Comparison of ENCODE assay signal across 11 cellular contexts in the genomic region with DNA sequence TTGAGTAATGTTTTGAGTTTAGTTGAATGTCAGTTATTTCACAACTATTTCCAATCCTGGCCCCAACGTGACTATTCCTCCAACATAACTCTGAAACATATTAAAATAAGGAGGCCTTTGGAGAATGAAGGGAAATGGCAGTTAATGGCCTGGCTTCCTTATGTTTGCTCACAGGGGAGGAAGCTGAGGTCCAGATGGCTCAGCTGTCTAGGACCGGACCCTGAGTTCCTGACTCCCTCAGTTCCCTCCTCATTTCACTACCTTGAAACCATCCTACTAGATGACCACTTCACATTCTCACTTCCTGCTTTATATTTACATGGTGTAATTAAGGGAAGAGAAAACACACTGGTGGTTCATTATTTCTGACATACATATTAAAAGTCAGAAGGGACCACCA. TPM values are rescaled to one million over a fixed set of nuclear protein-coding genes. Genes with fewer than 3 reads are reported as not detected.
DNase-seq lines count a peak whose midpoint lies in the region; ATAC-seq and TF ChIP-seq lines count a peak whose summit lies in the region.
"Had no signal": no experiment of that assay in that cellular context is flagged by ENCODE, and none has a peak within 500 bp of the region (broad histone marks: within the 10 kb centered on the region; RNA-seq: fewer than 3 reads in every experiment).

No MANE protein-coding gene starts in this region.

- H3K79me2 ChIP-seq in GM23338 (replicated peaks; ENCODE audit: insufficient read depth), result peaks cover 7% of the 10 kb centered on the region

- peak; percentile 27 for DNase-seq in KBM-7
- DNase-seq in left lung, result no peak
- no peak for DNase-seq in medulla oblongata (ENCODE audit: extremely low spot score)
- DNase-seq in T-helper 2 cell treated with Interferon-gamma antibody and Interleukin-4, amounts not matched to agents 5 μg/mL and 100 μg/mL, for 36 hours (ENCODE audit: low spot score), result no peak
- no peak for DNase-seq in GM23338 (ENCODE audit: low spot score)
- no peak for DNase-seq in T1000 (lab: John Stamatoyannopoulos, UW)
- DNase-seq: activated CD4-positive, alpha-beta T cell treated with anti-CD3 and anti-CD28 coated beads, Interleukin-2, amount 10 ng/mL, durations not matched to agents 7 days and 5 days; NCI-H1694 had no signal

- H3K36me3 ChIP-seq in left lung, result no peaks in the 10 kb centered on the region
- 0 out of 2 replicates have a peak, but pooled peaks cover 5% of the 10 kb centered on the region for H3K36me3 ChIP-seq in GM23338 (ENCODE audit: insufficient read depth)

- in situ Hi-C loops in KBM-7 (cut with MboI; ENCODE audit: low pct_unique_long_range_greater_than_20kb, low sequenced_read_pairs), result no loop called here

- no peaks in the 10 kb centered on the region for H3K9me3 Mint-ChIP-seq in T-helper 2 cell treated with Interferon-gamma antibody and Interleukin-4, amounts not matched to agents 5 μg/mL and 100 μg/mL, for 36 hours
- peaks cover 13% of the 10 kb centered on the region for H3K9me3 Mint-ChIP-seq in GM23338
- H3K9me3 Mint-ChIP-seq: activated CD4-positive, alpha-beta T cell treated with anti-CD3 and anti-CD28 coated beads, Interleukin-2, amount 10 ng/mL, durations not matched to agents 7 days and 5 days had no signal

- peaks cover 74% of the 10 kb centered on the region for H3K4me1 Mint-ChIP-seq in T-helper 2 cell treated with Interferon-gamma antibody and Interleukin-4, amounts not matched to agents 5 μg/mL and 100 μg/mL, for 36 hours (ENCODE audit: low read depth)
- no peaks in the 10 kb centered on the region for H3K4me1 Mint-ChIP-seq in GM23338

- peak overlapping the region; percentile 62 to 79 for H3K27ac ChIP-seq in left lung
- no peak overlapping the region for H3K27ac ChIP-seq in GM23338 (ENCODE audit: low read depth)

- intact Hi-C loops in left lung (cut with DNase I), result no loop called here

- peaks cover 14% of the 10 kb centered on the region; the same call in 1 of the 2 replicates for H3K9me2 ChIP-seq in GM23338 (ENCODE audit: insufficient read depth)

- H3K4me3 ChIP-seq in left lung (no peak overlapping the region), GM23338 (no peak overlapping the region)
- H3K4me3 ChIP-seq: smooth muscle cell had no signal

- ATAC-seq in GM18511 (IDR thresholded peaks at IDR 0.05; ENCODE audit: unreplicated experiment), result peak; percentile 67
- peak; percentile 57 for ATAC-seq in GM21528 (IDR thresholded peaks at IDR 0.05; ENCODE audit: low FRiP score, unreplicated experiment)
- no peak for ATAC-seq in left lung
- no peak for ATAC-seq in GM23338

- no peak overlapping the region for H2AFZ ChIP-seq in GM23338

- H3F3A ChIP-seq in GM23338 (replicated peaks; ENCODE audit: low read depth), result no peaks in the 10 kb centered on the region

- H4K20me1 ChIP-seq in GM23338 (replicated peaks; ENCODE audit: insufficient read depth), result 0 out of 2 replicates have a peak, but pooled peaks cover 2% of the 10 kb centered on the region

- no peaks in the 10 kb centered on the region for H3K27me3 Mint-ChIP-seq in T-helper 2 cell treated with Interferon-gamma antibody and Interleukin-4, amounts not matched to agents 5 μg/mL and 100 μg/mL, for 36 hours (ENCODE audit: low read depth)
- peaks cover 6% of the 10 kb centered on the region for H3K27me3 Mint-ChIP-seq in GM23338 (ENCODE audit: insufficient read depth, low read depth, poor library complexity)
- H3K27me3 Mint-ChIP-seq: activated CD4-positive, alpha-beta T cell treated with anti-CD3 and anti-CD28 coated beads, Interleukin-2, amount 10 ng/mL, durations not matched to agents 7 days and 5 days had no signal

- no peaks in the 10 kb centered on the region for H3K27me3 ChIP-seq in left lung
- H3K27me3 ChIP-seq in GM23338 (ENCODE audit: insufficient read depth), result peaks cover 9% of the 10 kb centered on the region; the same call in 1 of the 2 replicates

- TF ChIP-seq CTCF in left lung (IDR thresholded peaks at IDR 0.05) (no peak), GM23338 (conservative IDR thresholded peaks at IDR 0.05; ENCODE audit: low read depth in 2 of 2) (no peak)

- H3K9me3 ChIP-seq in left lung, result no peaks in the 10 kb centered on the region

- peaks cover 14 to 95% of the 10 kb centered on the region in 2 donors for H3K4me1 ChIP-seq in left lung
- peaks cover 3% of the 10 kb centered on the region; the same call in 1 of the 2 replicates for H3K4me1 ChIP-seq in GM23338 (ENCODE audit: insufficient read depth)

- no peak overlapping the region for H3K4me3 Mint-ChIP-seq in T-helper 2 cell treated with Interferon-gamma antibody and Interleukin-4, amounts not matched to agents 5 μg/mL and 100 μg/mL, for 36 hours
- H3K4me3 Mint-ChIP-seq in GM23338, result no peak overlapping the region
- H3K4me3 Mint-ChIP-seq: activated CD4-positive, alpha-beta T cell treated with anti-CD3 and anti-CD28 coated beads, Interleukin-2, amount 10 ng/mL, durations not matched to agents 7 days and 5 days had no signal

- H3K4me2 ChIP-seq in GM23338, result no peak overlapping the region
- H3K4me2 ChIP-seq: smooth muscle cell had no signal

- no peak overlapping the region for H3K27ac Mint-ChIP-seq in T-helper 2 cell treated with Interferon-gamma antibody and Interleukin-4, amounts not matched to agents 5 μg/mL and 100 μg/mL, for 36 hours
- H3K27ac Mint-ChIP-seq in GM23338, result no peak overlapping the region
- H3K27ac Mint-ChIP-seq: activated CD4-positive, alpha-beta T cell treated with anti-CD3 and anti-CD28 coated beads, Interleukin-2, amount 10 ng/mL, durations not matched to agents 7 days and 5 days had no signal

- peaks cover 64% of the 10 kb centered on the region for H3K36me3 Mint-ChIP-seq in T-helper 2 cell treated with Interferon-gamma antibody and Interleukin-4, amounts not matched to agents 5 μg/mL and 100 μg/mL, for 36 hours (ENCODE audit: low read depth)
- H3K36me3 Mint-ChIP-seq in GM23338 (ENCODE audit: low read depth), result peaks cover 10% of the 10 kb centered on the region; the same call in 2 of the 3 replicates

TF ChIP-seq in GM23338, 12 proteins besides CTCF, POLR2A, EP300 and RAD21:
- TF ChIP-seq ZNF462 (CRISPR knock-in tag; IDR thresholded peaks at IDR 0.05) (no peak), NANOG (IDR thresholded peaks at IDR 0.05; ENCODE audit: borderline replicate concordance) (no peak), STAT1 (IDR thresholded peaks at IDR 0.05; ENCODE audit: unreplicated experiment) (no peak), POLR2AphosphoS5 (IDR thresholded peaks at IDR 0.05; ENCODE audit: low read depth) (no peak), ZNF331 (CRISPR knock-in tag; IDR thresholded peaks at IDR 0.05; ENCODE audit: low read depth) (no peak)

RNA-seq across cellular contexts. Expression of gene OTULINL, which starts 6.6 kb away (rescaled TPM):
- 10 to 100 TPM; 33.5 to 54.7 TPM for total RNA-seq in left lung
- 7.2 and 7.6 TPM in 2 replicates for total RNA-seq in GM23338 (2014; rRNA removed; shearing (Covaris generic))
- 6.3 and 7.8 TPM in 2 replicates for polyA plus RNA-seq in GM23338 (2016; fragmentation: Nextera tagmentation; extraction: Ambion mirVana)

Comparison
In these comparisons a context has a peak if more than half of its experiments do, and no peak if none do; other contexts are left out.
1. ATAC-seq: peak in GM18511 (single experiment) and GM21528 (single experiment); none in left lung (single experiment) and GM23338 (single experiment).